8 cellular contexts compared by ENCODE assay signal in the genomic region with DNA sequence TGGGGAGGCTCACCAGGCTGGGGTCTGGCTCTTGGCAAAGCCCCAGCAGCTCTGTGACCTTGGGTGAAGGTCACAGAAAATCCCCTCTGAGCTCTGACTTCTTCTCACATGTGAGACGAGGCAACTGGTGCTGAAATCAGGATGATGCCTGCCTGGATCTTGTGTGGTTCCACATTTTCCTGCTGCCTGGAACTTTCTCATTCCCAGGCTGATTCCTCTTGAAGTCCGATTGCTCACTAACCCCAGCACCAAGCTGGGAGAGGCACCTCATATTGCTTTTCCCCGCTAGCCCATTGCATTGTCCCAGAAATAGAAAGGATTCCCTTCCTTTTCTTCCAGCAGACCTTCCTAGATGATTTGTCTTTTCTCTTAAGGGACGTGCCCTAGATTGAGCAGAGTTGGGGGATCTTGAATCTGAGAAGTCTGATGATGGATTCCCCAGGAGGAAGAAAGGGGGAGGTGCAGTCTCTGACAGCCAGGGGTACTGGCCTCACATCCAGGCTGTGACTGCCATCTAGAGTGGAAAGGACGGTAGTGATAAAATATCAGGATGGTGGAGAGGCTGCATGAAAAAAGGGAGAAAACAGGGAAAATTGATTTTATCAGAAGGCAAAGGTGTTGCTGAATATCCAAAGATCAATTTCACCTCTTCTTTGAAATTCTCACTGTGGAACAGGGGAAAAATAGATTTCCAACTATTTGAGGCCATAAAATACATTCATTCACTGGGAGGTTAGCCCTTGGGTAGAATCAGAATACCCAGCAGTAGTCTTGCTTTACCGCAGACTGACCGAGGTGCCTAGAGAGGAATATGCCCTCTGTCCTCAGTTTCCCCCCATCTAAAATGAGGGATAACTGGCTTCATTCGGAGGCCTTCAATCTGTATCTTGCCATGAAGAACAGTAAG.
DNase-seq lines count a peak whose midpoint lies in the region; ATAC-seq and TF ChIP-seq lines count a peak whose summit lies in the region.

No MANE protein-coding gene starts in this region.

- H3K27ac ChIP-seq in parathyroid adenoma: no peak overlapping the region

- H3K27me3 ChIP-seq in NT2/D1 (ENCODE audit: insufficient read depth, insufficient read length) (no peaks in the 10 kb centered on the region), parathyroid adenoma (ENCODE audit: control insufficient read depth, insufficient read depth, low read length) (no peaks in the 10 kb centered on the region)

- H3K36me3 ChIP-seq in NT2/D1 (ENCODE audit: insufficient read depth, insufficient read length, low read length) (no peaks in the 10 kb centered on the region), parathyroid adenoma (ENCODE audit: control insufficient read depth, insufficient read depth, low read length) (no peaks in the 10 kb centered on the region)

- peak; percentile 66 for ATAC-seq in HG03571 (IDR thresholded peaks at IDR 0.05; ENCODE audit: unreplicated experiment)
- peak; percentile 90 for ATAC-seq in Right ventricle myocardium superior (ENCODE audit: poor library complexity)

- H3K4me2 ChIP-seq in parathyroid adenoma (ENCODE audit: low read length): no peak overlapping the region

- no peak overlapping the region for H3K9ac ChIP-seq in NT2/D1 (ENCODE audit: insufficient read length, low read depth)
- H3K9ac ChIP-seq in parathyroid adenoma: no peak overlapping the region

- H3K9me3 ChIP-seq in NT2/D1 (ENCODE audit: insufficient read depth, low read length) (peaks cover 21% of the 10 kb centered on the region; the same call in 1 of the 2 replicates), parathyroid adenoma (ENCODE audit: control insufficient read depth, low read length) (no peaks in the 10 kb centered on the region)

- intact Hi-C loops in Right ventricle myocardium superior (cut with DNase I): loop anchor here (2.0 to 5.0 kb wide), 2 partner anchors 71 to 413 kb away; a partner anchor contains a TSS

- H3K4me3 ChIP-seq in NT2/D1 (ENCODE audit: insufficient read length, low read depth) (no peak overlapping the region), parathyroid adenoma (ENCODE audit: low read depth, low read length) (no peak overlapping the region)

- peak overlapping the region; percentile 59 for H2AFZ ChIP-seq in parathyroid adenoma

- in situ Hi-C loops in Caki2 (cut with HindIII; ENCODE audit: low pct_unique_long_range_greater_than_20kb, low sequenced_read_pairs): no loop called here

- no peaks in the 10 kb centered on the region for H3K79me2 ChIP-seq in parathyroid adenoma

- TF ChIP-seq CTCF in parathyroid adenoma (IDR thresholded peaks at IDR 0.05): peak; percentile 73

- H3K4me1 ChIP-seq in NT2/D1 (ENCODE audit: insufficient read depth, insufficient read length): peaks cover 4% of the 10 kb centered on the region
- peaks cover 3% of the 10 kb centered on the region for H3K4me1 ChIP-seq in parathyroid adenoma

- DNase-seq in Caki2 (ENCODE audit: low read depth) (peak; percentile 46), GM19238 (ENCODE audit: insufficient read length, low spot score) (peak; percentile 77), NT2/D1 (ENCODE audit: low read depth, low spot score) (peak; percentile 46), Right ventricle myocardium superior (no peak)
- peak; percentile 29 for DNase-seq in activated naive CD8-positive, alpha-beta T cell treated with anti-CD3 and anti-CD28 coated beads, Interleukin-2, amount 50 U/mL, for 16 hours (ENCODE audit: low read depth, low spot score)
- no peak for DNase-seq in NK-92 treated with Interleukin-12 subunit alpha and Interleukin-12 subunit beta, amount 100 ng/mL, for 24 hours (lab: John Stamatoyannopoulos, UW)

Comparison
In these comparisons a context has a peak if more than half of its experiments do, and no peak if none do; other contexts are left out.
1. DNase-seq: peak in Caki2 (single experiment), GM19238 (single experiment), NT2/D1 (single experiment) and activated naive CD8-positive, alpha-beta T cell treated with anti-CD3 and anti-CD28 coated beads, Interleukin-2, amount 50 U/mL, for 16 hours (single experiment); none in Right ventricle myocardium superior (single experiment) and NK-92 treated with Interleukin-12 subunit alpha and Interleukin-12 subunit beta, amount 100 ng/mL, for 24 hours (single experiment).